In the genomic region with DNA sequence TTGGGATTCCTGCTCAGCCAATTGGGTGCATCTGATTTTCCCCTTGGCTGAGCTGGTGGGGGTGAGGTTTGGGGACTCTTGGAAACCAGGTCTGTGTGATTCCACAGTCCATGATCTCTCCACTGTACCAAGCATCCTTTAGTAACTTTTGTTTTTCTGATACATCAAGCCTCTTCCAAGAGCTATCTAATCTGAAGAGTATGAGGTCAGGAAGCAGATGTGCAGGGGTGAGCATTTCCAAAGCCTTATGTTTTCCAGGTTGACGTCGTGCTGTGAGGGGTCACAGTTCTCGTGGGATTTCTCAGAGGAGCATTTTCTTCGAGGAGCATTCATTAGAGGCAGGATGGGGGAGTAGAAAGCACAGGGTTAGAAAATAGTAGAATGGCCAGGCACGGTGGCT, we compare ENCODE assay signal across 15 cellular contexts.
"Had no signal": no experiment of that assay in that cellular context is flagged by ENCODE, and none has a peak within 500 bp of the region (broad histone marks: within the 10 kb centered on the region; RNA-seq: fewer than 3 reads in every experiment).

No MANE protein-coding gene starts in this region.

- H3K27ac ChIP-seq: adrenal gland, cardiac muscle cell, hepatocyte, left lung, skin epidermis, transverse colon, vagina, WERI-Rb-1 had no signal

- H3K4me3 ChIP-seq: adrenal gland, cardiac muscle cell, hepatocyte, left lung, skin epidermis, transverse colon, vagina had no signal

- H3K36me3 ChIP-seq: adrenal gland, cardiac muscle cell, left lung, transverse colon, vagina, WERI-Rb-1 had no signal

- H3K4me1 ChIP-seq: adrenal gland had no signal

- H3K27me3 ChIP-seq: adrenal gland, cardiac muscle cell, hepatocyte, left lung, transverse colon, vagina had no signal

- DNase-seq: activated CD4-positive, alpha-beta T cell treated with anti-CD3 and anti-CD28 coated beads for 1 hour; activated CD4-positive, alpha-beta T cell treated with anti-CD3 and anti-CD28 coated beads, Interleukin-2, amount 50 U/mL, for 4 hours; activated gamma-delta T cell; adrenal gland; left lung; retina; SW 1271; T-helper 2 cell; transverse colon; WERI-Rb-1 had no signal

- H3K9me3 ChIP-seq: adrenal gland, left lung, transverse colon, vagina had no signal

- ATAC-seq: activated naive CD4-positive, alpha-beta T cell treated with anti-CD3 and anti-CD28 coated beads, Interleukin-2, amount 50 U/mL, for 72 hours; left lung had no signal
